8 cellular contexts compared by ENCODE assay signal in genomic region chr19:17292301-17293074, GRCh38. TPM values are rescaled to one million over a fixed set of nuclear protein-coding genes. Genes with fewer than 3 reads are reported as not detected.
A peak's percentile ranks its signal among the peaks of the same experiment; 100 is the strongest.
DNase-seq lines count a peak whose midpoint lies in the region; ATAC-seq and TF ChIP-seq lines count a peak whose summit lies in the region.

No MANE protein-coding gene starts in this region.

- ATAC-seq in GM18868 (IDR thresholded peaks at IDR 0.05; ENCODE audit: unreplicated experiment) (peak; percentile 86), HG03159 (IDR thresholded peaks at IDR 0.05; ENCODE audit: unreplicated experiment) (peak; percentile 81), RWPE2 (ENCODE audit: low read depth) (peak; percentile 87), omental fat pad (ENCODE audit: low FRiP score) (peak; percentile 93)

- peak; percentile 88 for TF ChIP-seq CTCF in AG09309 (IDR thresholded peaks at IDR 0.05; ENCODE audit: control insufficient read depth, insufficient read depth, low read depth, low read length, missing control alignments)
- peak; percentile 88 for TF ChIP-seq CTCF in RWPE2 (IDR thresholded peaks at IDR 0.05; ENCODE audit: poor library complexity, severe bottlenecking)
- no peak for TF ChIP-seq CTCF in omental fat pad (IDR thresholded peaks at IDR 0.05)
- peak in 5 of 6 experiments; percentile 21 to 49 (median 38) for TF ChIP-seq CTCF in thyroid gland (IDR thresholded peaks at IDR 0.05)

- no peaks in the 10 kb centered on the region for H3K27me3 ChIP-seq in RWPE2 (ENCODE audit: insufficient read depth, poor library complexity, severe bottlenecking)
- H3K27me3 ChIP-seq in thyroid gland: no peaks in the 10 kb centered on the region

- intact Hi-C loops in thyroid gland (cut with DNase I): loop anchor here (5.0 kb wide), 1 partner anchor 95 kb away; no protein-coding TSS in a partner anchor

- H3K4me3 ChIP-seq in AG09309 (ENCODE audit: control insufficient read depth, low read depth, low read length) (peak overlapping the region; percentile 44), RWPE2 (ENCODE audit: severe bottlenecking) (peak overlapping the region; percentile 38), thyroid gland (replicated peaks in 1 of 3) (peak overlapping the region in 1 of 3 donors; percentile 23)

- no peaks in the 10 kb centered on the region for H3K9me3 ChIP-seq in RWPE2 (ENCODE audit: severe bottlenecking)
- no peaks in the 10 kb centered on the region for H3K9me3 ChIP-seq in thyroid gland

- DNase-seq in AG09309 (ENCODE audit: low read depth): no peak
- DNase-seq in RWPE2 (ENCODE audit: low spot score): peak; percentile 90
- peak; percentile 92 for DNase-seq in activated effector memory CD4-positive, alpha-beta T cell treated with anti-CD3 and anti-CD28 coated beads, Interleukin-2, amount 50 U/mL, for 16 hours
- peak; percentile 88 for DNase-seq in foreskin melanocyte
- DNase-seq in omental fat pad (ENCODE audit: low spot score): peak; percentile 68
- peak; percentile 41 to 54 for DNase-seq in thyroid gland

- TF ChIP-seq POLR2A in thyroid gland (IDR thresholded peaks at IDR 0.05): no peak

- 25 to 32% methylated on average over 14 to 28 of the region's 46 CpGs for WGBS in thyroid gland, 2 donors

- peak overlapping the region; percentile 55 for H3K27ac ChIP-seq in RWPE2 (ENCODE audit: poor library complexity, severe bottlenecking)
- H3K27ac ChIP-seq in thyroid gland: peak overlapping the region in 1 of 3 donors; percentile 4

- peaks cover 7% of the 10 kb centered on the region for H3K4me1 ChIP-seq in RWPE2 (ENCODE audit: insufficient read depth, poor library complexity, severe bottlenecking)
- no peaks in the 10 kb centered on the region for H3K4me1 ChIP-seq in thyroid gland

- H3K36me3 ChIP-seq in RWPE2 (ENCODE audit: low read depth) (peaks cover 9% of the 10 kb centered on the region), thyroid gland (no peaks in the 10 kb centered on the region)

RNA-seq across cellular contexts. Expression of gene ABHD8, which starts 10.7 kb away (rescaled TPM):
- total RNA-seq in omental fat pad: 10 to 100 TPM in 2 of 4 donors, 1 to 10 TPM in 2; 6.1 to 13.2 (median 11.1) TPM
- total RNA-seq in thyroid gland: 10 to 100 TPM; 14.4 to 31.2 (median 23.3) TPM

RNA-seq across cellular contexts. Expression of gene ANKLE1, which starts 10.8 kb away (rescaled TPM):
- under 1 TPM; 0.47 to 0.82 (median 0.52) TPM for total RNA-seq in omental fat pad
- total RNA-seq in thyroid gland: under 1 TPM; 0.11 to 0.40 (median 0.27) TPM

RNA-seq across cellular contexts. Expression of gene MRPL34, which starts 13.2 kb away (rescaled TPM):
- total RNA-seq in omental fat pad (100 to 1,000 TPM in 3 of 4 donors, 10 to 100 TPM in 1; 87.9 to 134 (median 119) TPM), thyroid gland (100 to 1,000 TPM in 3 of 4 donors, 10 to 100 TPM in 1; 95.8 to 311 (median 149) TPM)

RNA-seq across cellular contexts. Expression of gene DDA1, which starts 16.9 kb away (rescaled TPM):
- total RNA-seq in omental fat pad (10 to 100 TPM in 3 of 4 donors, 1 to 10 TPM in 1; 4.6 to 44.4 (median 23.8) TPM), thyroid gland (10 to 100 TPM; 14.5 to 40.4 (median 20.1) TPM)

RNA-seq across cellular contexts. Expression of gene BABAM1, which starts 25.2 kb away (rescaled TPM):
- total RNA-seq in omental fat pad (10 to 100 TPM; 46.0 to 62.1 (median 59.1) TPM), thyroid gland (10 to 100 TPM; 49.6 to 87.5 (median 71.1) TPM)

Comparison
In these comparisons a context has a peak if more than half of its experiments do, and no peak if none do; other contexts are left out.
1. CTCF ChIP-seq: peak in AG09309 (single experiment), RWPE2 (single experiment) and thyroid gland (5 of 6); none in omental fat pad (0 of 3).
2. Peak in every context shown above with its lines, with median percentiles within 50 percentile points of each other: ATAC-seq.